8 cellular contexts compared by ENCODE assay signal in the genomic region with DNA sequence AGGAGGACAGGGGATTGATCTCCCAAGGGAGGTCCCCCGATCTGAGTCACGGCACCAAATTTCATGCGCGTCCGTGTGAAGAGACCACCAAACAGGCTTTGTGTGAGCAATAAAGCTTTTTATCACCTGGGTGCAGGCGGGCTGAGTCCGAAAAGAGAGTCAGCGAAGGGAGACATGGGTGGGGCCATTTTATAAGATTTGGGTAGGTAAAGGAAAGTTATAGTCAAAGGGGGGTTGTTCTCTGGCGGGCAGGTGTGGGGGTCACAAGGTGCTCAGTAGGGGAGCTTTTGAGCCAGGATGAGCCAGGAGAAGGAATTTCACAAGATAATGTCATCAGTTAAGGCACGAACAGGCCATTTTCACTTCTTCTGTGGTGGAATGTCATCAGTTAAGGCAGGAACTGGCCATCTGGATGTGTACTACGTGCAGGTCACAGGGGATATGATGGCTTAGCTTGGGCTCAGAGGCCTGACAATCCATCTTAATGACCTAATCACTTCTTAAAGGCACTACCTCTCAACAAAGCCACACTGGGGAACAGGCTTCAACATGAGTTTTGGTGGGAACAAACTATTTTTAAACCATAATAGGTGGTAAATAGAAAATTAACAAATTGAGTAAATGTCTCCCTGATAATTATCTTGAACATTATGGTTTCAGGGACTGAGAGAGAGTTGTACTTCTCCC.
DNase-seq lines count a peak whose midpoint lies in the region; TF ChIP-seq lines count a peak whose summit lies in the region.
"Not testable (repeated sequence)": the region's sequence is repeated elsewhere in the genome, so short reads cannot be mapped to it uniquely, and the experiment has no call there.

No MANE protein-coding gene starts in this region.

- not testable (repeated sequence) for TF ChIP-seq CTCF in AG04450 (IDR thresholded peaks at IDR 0.05; ENCODE audit: low read depth, low read length); WERI-Rb-1 (IDR thresholded peaks at IDR 0.05; ENCODE audit: low read depth, low read length); osteocyte (IDR thresholded peaks at IDR 0.05); vagina (IDR thresholded peaks at IDR 0.05)

- peak overlapping the region; percentile 54 for H3K27ac Mint-ChIP-seq in dendritic cell treated with granulocyte-macrophage colony-stimulating factor and Interleukin-4, amounts not matched to agents 40 ng/mL and 50 ng/mL, for 4 days
- H3K27ac Mint-ChIP-seq in osteocyte (ENCODE audit: unreplicated experiment), result peak overlapping the region; percentile 79

- H3K4me1 Mint-ChIP-seq in dendritic cell treated with granulocyte-macrophage colony-stimulating factor and Interleukin-4, amounts not matched to agents 40 ng/mL and 50 ng/mL, for 4 days (ENCODE audit: low read depth), result not testable (repeated sequence)
- peaks cover 26% of the 10 kb centered on the region for H3K4me1 Mint-ChIP-seq in osteocyte (ENCODE audit: unreplicated experiment)

- peaks cover 13% of the 10 kb centered on the region for H3K4me1 ChIP-seq in vagina

- CTCF ChIA-PET in AG04450 (lab: Charles Lee), result interaction anchor here (0.6 kb wide), 1 partner anchor 62 kb away, joined by 3 read pairs; no protein-coding TSS in a partner anchor

- not testable (repeated sequence) for H3K36me3 ChIP-seq in WERI-Rb-1, vagina

- not testable (repeated sequence) for H3K27me3 Mint-ChIP-seq in dendritic cell treated with granulocyte-macrophage colony-stimulating factor and Interleukin-4, amounts not matched to agents 40 ng/mL and 50 ng/mL, for 4 days; osteocyte (ENCODE audit: unreplicated experiment)

- not testable (repeated sequence) for H3K27me3 ChIP-seq in AG04450 (ENCODE audit: control insufficient read depth, insufficient read depth, low read length); WERI-Rb-1 (ENCODE audit: insufficient read depth, low read depth, severe bottlenecking); vagina

- TF ChIP-seq POLR2A in vagina (IDR thresholded peaks at IDR 0.05), result not testable (repeated sequence)

- H3K9me3 ChIP-seq in AG04450 (ENCODE audit: control insufficient read depth, insufficient read depth, low read length); WERI-Rb-1 (ENCODE audit: severe bottlenecking); vagina: not testable (repeated sequence)

- H3K36me3 Mint-ChIP-seq in dendritic cell treated with granulocyte-macrophage colony-stimulating factor and Interleukin-4, amounts not matched to agents 40 ng/mL and 50 ng/mL, for 4 days (ENCODE audit: low read depth); osteocyte (ENCODE audit: unreplicated experiment): not testable (repeated sequence)

- H3K4me3 ChIP-seq in AG04450 (ENCODE audit: low read depth, low read length); WERI-Rb-1 (ENCODE audit: low read depth, low read length); vagina: not testable (repeated sequence)

- peaks cover 10% of the 10 kb centered on the region for H3K9me3 Mint-ChIP-seq in dendritic cell treated with granulocyte-macrophage colony-stimulating factor and Interleukin-4, amounts not matched to agents 40 ng/mL and 50 ng/mL, for 4 days
- not testable (repeated sequence) for H3K9me3 Mint-ChIP-seq in osteocyte (ENCODE audit: unreplicated experiment)

- H3K4me3 Mint-ChIP-seq in dendritic cell treated with granulocyte-macrophage colony-stimulating factor and Interleukin-4, amounts not matched to agents 40 ng/mL and 50 ng/mL, for 4 days; osteocyte (ENCODE audit: unreplicated experiment): not testable (repeated sequence)

- intact Hi-C loops in dendritic cell treated with granulocyte-macrophage colony-stimulating factor and Interleukin-4, amounts not matched to agents 40 ng/mL and 50 ng/mL, for 4 days (cut with micrococcal nuclease); vagina (cut with DNase I): not testable (repeated sequence)

- H3K27ac ChIP-seq in AG04450 (ENCODE audit: low read depth, low read length) (peak overlapping the region; percentile 12), vagina (peak overlapping the region; percentile 43)
- H3K27ac ChIP-seq in WERI-Rb-1, result not testable (repeated sequence)

- POLR2A ChIA-PET in AG04450 (lab: Yijun Ruan, JAX), result not testable (repeated sequence)

- DNase-seq in AG04450 (ENCODE audit: low read depth, low spot score); osteocyte (ENCODE audit: extremely low spot score, unreplicated experiment); vagina (ENCODE audit: extremely low spot score in 2 of 2): not testable (repeated sequence)
- DNase-seq in H4 (ENCODE audit: low spot score) (peak; percentile 48), NCI-H82 treated with DMSO at 0.1 percent for 48 hours (lab: John Stamatoyannopoulos, UW; ENCODE audit: unreplicated experiment) (peak; percentile 10), WERI-Rb-1 (peak; percentile 32), iris pigment epithelial cell (ENCODE audit: low read depth) (peak; percentile 43)
